Comparison of ENCODE assay signal across 1 cellular context in genomic region chr1:151047925-151048644, GRCh38.
A peak's percentile ranks its signal among the peaks of the same experiment; 100 is the strongest.
TF ChIP-seq lines count a peak whose summit lies in the region.

No MANE protein-coding gene starts in this region.

TF ChIP-seq in WTC11, 78 proteins besides CTCF, POLR2A, EP300 and RAD21 (continued from another document):
- TF ChIP-seq E2F5 (CRISPR knock-in tag; IDR thresholded peaks at IDR 0.05) = no peak
- TF ChIP-seq IRF2 (CRISPR knock-in tag; IDR thresholded peaks at IDR 0.05; ENCODE audit: borderline replicate concordance, low read depth) = no peak
- no peak for TF ChIP-seq USF2 (CRISPR knock-in tag; IDR thresholded peaks at IDR 0.05)
- no peak for TF ChIP-seq PREB (CRISPR knock-in tag; IDR thresholded peaks at IDR 0.05; ENCODE audit: borderline replicate concordance)
- TF ChIP-seq CBFB (CRISPR knock-in tag; IDR thresholded peaks at IDR 0.05; ENCODE audit: low read depth) = no peak
- TF ChIP-seq PRDM15 (CRISPR knock-in tag; IDR thresholded peaks at IDR 0.05) = peak; percentile 75
- TF ChIP-seq CREB1 (CRISPR knock-in tag; IDR thresholded peaks at IDR 0.05) = 0 out of 2 replicates have a peak, but pooled peaks have one; percentile 17
- no peak for TF ChIP-seq TCF7 (CRISPR knock-in tag; IDR thresholded peaks at IDR 0.05; ENCODE audit: low read depth)
- TF ChIP-seq GABPB1 (CRISPR knock-in tag; IDR thresholded peaks at IDR 0.05) = no peak
- TF ChIP-seq ZNF317 (CRISPR knock-in tag; IDR thresholded peaks at IDR 0.05; ENCODE audit: borderline replicate concordance, low read depth) = 0 out of 2 replicates have a peak, but pooled peaks have one; percentile 11
- TF ChIP-seq ZNF263 (CRISPR knock-in tag; IDR thresholded peaks at IDR 0.05; ENCODE audit: low read depth) = no peak
- no peak for TF ChIP-seq OVOL2 (CRISPR knock-in tag; IDR thresholded peaks at IDR 0.05; ENCODE audit: borderline replicate concordance)
- TF ChIP-seq ETV6 (CRISPR knock-in tag; IDR thresholded peaks at IDR 0.05) = no peak
- no peak for TF ChIP-seq NR2C2 (CRISPR knock-in tag; IDR thresholded peaks at IDR 0.05)
- TF ChIP-seq TEAD1 (CRISPR knock-in tag; IDR thresholded peaks at IDR 0.05) = peak; percentile 67; the same call in 1 of the 2 replicates
- TF ChIP-seq ZNF121 (CRISPR knock-in tag; IDR thresholded peaks at IDR 0.05) = no peak
- TF ChIP-seq ATF6 (CRISPR knock-in tag; IDR thresholded peaks at IDR 0.05) = no peak
- peak; percentile 44; the same call in 1 of the 2 replicates for TF ChIP-seq USF1 (CRISPR knock-in tag; IDR thresholded peaks at IDR 0.05)
- TF ChIP-seq E2F1 (CRISPR knock-in tag; IDR thresholded peaks at IDR 0.05) = no peak
- no peak for TF ChIP-seq NFE2L1 (CRISPR knock-in tag; IDR thresholded peaks at IDR 0.05)
- peak; percentile 50; the same call in 1 of the 2 replicates for TF ChIP-seq KAT7 (CRISPR knock-in tag; IDR thresholded peaks at IDR 0.05; ENCODE audit: borderline replicate concordance)
- TF ChIP-seq ZNF512 (CRISPR knock-in tag; IDR thresholded peaks at IDR 0.05; ENCODE audit: borderline replicate concordance) = no peak
- no peak for TF ChIP-seq SOX15 (CRISPR knock-in tag; IDR thresholded peaks at IDR 0.05)
- no peak for TF ChIP-seq CREM (CRISPR knock-in tag; IDR thresholded peaks at IDR 0.05)
- TF ChIP-seq ZNF425 (CRISPR knock-in tag; conservative IDR thresholded peaks at IDR 0.05) = no peak; the same call in 1 of the 2 replicates
- no peak for TF ChIP-seq HMGA2 (CRISPR knock-in tag; IDR thresholded peaks at IDR 0.05)
- no peak for TF ChIP-seq RELA (CRISPR knock-in tag; IDR thresholded peaks at IDR 0.05; ENCODE audit: borderline replicate concordance)
- TF ChIP-seq RORB (CRISPR knock-in tag; IDR thresholded peaks at IDR 0.05) = no peak
- no peak for TF ChIP-seq ZMAT4 (CRISPR knock-in tag; IDR thresholded peaks at IDR 0.05)
- TF ChIP-seq NR1H2 (CRISPR knock-in tag; IDR thresholded peaks at IDR 0.05) = no peak
